ENCODE assay signal across 8 cellular contexts in genomic region chr2:135985018-135985825, GRCh38. TPM values are rescaled to one million over a fixed set of nuclear protein-coding genes. Genes with fewer than 3 reads are reported as not detected.
DNase-seq lines count a peak whose midpoint lies in the region; ATAC-seq, FAIRE-seq and TF ChIP-seq lines count a peak whose summit lies in the region.

Gene DARS1, minus strand, starts transcription at chr2:135985626. Its CDS starts 158 bp downstream, at chr2:135985468.

- H3K79me2 ChIP-seq in H1 (ENCODE audit: control insufficient read depth in 1 of 2, insufficient read depth in 2 of 2, low read length in 2 of 2), result peaks cover 3 to 32% of the 10 kb centered on the region in 2 experiments

- peak within 1 kb of the TSS; percentile 96 for H2AFZ ChIP-seq in H1 (ENCODE audit: low read length)

- peak within 1 kb of the TSS; percentile 97 for H2BK5ac ChIP-seq in H1 (ENCODE audit: low read depth, low read length)

- no peak within 1 kb of the TSS for H3K4ac ChIP-seq in H1 (replicated peaks; ENCODE audit: insufficient read length, low read depth, low read length)

- H3K4me1 ChIP-seq in Caco-2 (0 out of 2 replicates have a peak, but pooled peaks cover 6% of the 10 kb centered on the region), H1 (replicated peaks in 1 of 4; ENCODE audit: control insufficient read depth in 3 of 4, insufficient read depth in 4 of 4, low read length in 3 of 4) (peaks cover 0 to 5% (median 4%) of the 10 kb centered on the region in 4 experiments; a peak in 5 of 7 replicates)

- H3K36me3 ChIP-seq in Caco-2 (ENCODE audit: control insufficient read depth, insufficient read depth, low read length) (peaks cover 3% of the 10 kb centered on the region; the same call in 1 of the 2 replicates), H1 (ENCODE audit: control insufficient read depth in 2 of 4, insufficient read depth in 4 of 4, low read length in 3 of 4) (peaks cover 0 to 16% (median 8%) of the 10 kb centered on the region in 4 experiments; a peak in 5 of 8 replicates)

- peak within 1 kb of the TSS; percentile 90 to 98 (median 92) for H3K9ac ChIP-seq in H1 (replicated peaks in 1 of 4; ENCODE audit: extremely low read depth in 1 of 4, low read depth in 3 of 4, low read length in 3 of 4)

- POLR2A ChIA-PET in Caco-2 (lab: Charles Lee) (interaction anchor here (0.8 to 1.2 kb wide), 4 partner anchors 12 to 1166 kb away, joined by 3 to 5 read pairs (median 4); partner anchors contain the start of gene MCM6), H1 (lab: Charles Lee; ENCODE audit: partially characterized antibody) (interaction anchor here (1.0 to 1.6 kb wide), 9 partner anchors 10 to 110 kb away, joined by 3 to 8 read pairs (median 3); partner anchors contain the start of gene MCM6)

- H2AK5ac ChIP-seq in H1 (ENCODE audit: low read depth, low read length), result no peak within 1 kb of the TSS; the same call in 1 of the 2 replicates

- peak within 1 kb of the TSS; percentile 65; the same call in 1 of the 2 replicates for H2BK12ac ChIP-seq in H1 (ENCODE audit: low read depth, low read length)

- TF ChIP-seq POLR2A in H1 (IDR thresholded peaks at IDR 0.05; ENCODE audit: control extremely low read depth in 1 of 2, low read depth in 2 of 2, low read length in 2 of 2), result peak; percentile 89 to 95

- H3K9me3 Mint-ChIP-seq in Caco-2 (ENCODE audit: unreplicated experiment) (no peaks in the 10 kb centered on the region), memory B cell (no peaks in the 10 kb centered on the region)

- peaks cover 5% of the 10 kb centered on the region for H3K23me2 ChIP-seq in H1 (ENCODE audit: low read depth, low read length)

- intact Hi-C loops in Caco-2 (cut with micrococcal nuclease; ENCODE audit: unreplicated experiment), result loop anchor here (5.0 kb wide), 1 partner anchor 132 kb away; the partner anchor contains the start of gene CXCR4

- H3K4me1 Mint-ChIP-seq in Caco-2 (ENCODE audit: low read depth, unreplicated experiment), result no peaks in the 10 kb centered on the region
- peaks cover 24% of the 10 kb centered on the region for H3K4me1 Mint-ChIP-seq in memory B cell

- WGBS in H1 (ENCODE audit: extremely low coverage in 1 of 2, insufficient coverage in 1 of 2, insufficient read length in 1 of 2, insufficient replicate concordance in 2 of 2, low coverage in 1 of 2, low lambda C conversion rate in 2 of 2, missing lambda C conversion rate in 1 of 2), 2 experiments, result 1% methylated on average over 55 of the region's 64 CpGs; no CpG with 5 or more reads in 1 of the 2 experiments

- H3K27me3 Mint-ChIP-seq in Caco-2 (ENCODE audit: insufficient read depth, unreplicated experiment) (no peaks in the 10 kb centered on the region), memory B cell (no peaks in the 10 kb centered on the region)

- H2BK120ac ChIP-seq in H1 (replicated peaks; ENCODE audit: low read depth, low read length), result no peak within 1 kb of the TSS

- no peak for FAIRE-seq in H1 (lab: Jason Lieb, UNC)

- H3K27ac Mint-ChIP-seq in Caco-2 (ENCODE audit: unreplicated experiment), result peak within 1 kb of the TSS; percentile 97
- H3K27ac Mint-ChIP-seq in memory B cell, result peak within 1 kb of the TSS; percentile 94

- H3K27me3 ChIP-seq in Caco-2 (replicated peaks; ENCODE audit: control insufficient read depth, insufficient read depth, low read length), result no peaks in the 10 kb centered on the region
- no peaks in the 10 kb centered on the region for H3K27me3 ChIP-seq in H1 (replicated peaks in 1 of 4; ENCODE audit: control insufficient read depth in 3 of 4, extremely low read depth in 1 of 4, insufficient read depth in 3 of 4, low read length in 3 of 4)

- DNase-seq in Caco-2, result peak; percentile 96
- DNase-seq in HT1080 (ENCODE audit: low read depth), result peak; percentile 87
- peak; percentile 83 to 84 for DNase-seq in NOMO-1 (lab: John Stamatoyannopoulos, UW; ENCODE audit: unreplicated experiment in 2 of 2)
- DNase-seq in activated CD8-positive, alpha-beta memory T cell treated with anti-CD3 and anti-CD28 coated beads for 4 hours (ENCODE audit: low read depth in 2 of 2), result peak; percentile 53 to 65
- DNase-seq in H1 (ENCODE audit: low read depth in 1 of 2, low spot score in 2 of 2), result peak; percentile 86 to 97
- peak; percentile 70 to 80 for DNase-seq in memory B cell (ENCODE audit: low spot score in 2 of 2)
- peak; percentile 61 for DNase-seq in stimulated activated CD8-positive, alpha-beta memory T cell treated with anti-CD3 and anti-CD28 coated beads, Interleukin-12 subunit alpha, Interleukin-12 subunit beta, amount 100 ng/mL, for 1 hour (ENCODE audit: low read depth)

- H4K8ac ChIP-seq in H1 (ENCODE audit: extremely low read depth, insufficient read depth, low read length), result peak within 1 kb of the TSS; percentile 98; the same call in 1 of the 2 replicates

- peak within 1 kb of the TSS; percentile 98 for H3K18ac ChIP-seq in H1 (ENCODE audit: extremely low read depth, low read length)

- peak within 1 kb of the TSS; percentile 97 for H3K27ac ChIP-seq in H1 (ENCODE audit: low read depth, low read length)

- H3K23ac ChIP-seq in H1 (ENCODE audit: insufficient read length), result no peak within 1 kb of the TSS

- H3K79me1 ChIP-seq in H1 (ENCODE audit: low read depth, low read length), result no peaks in the 10 kb centered on the region; the same call in 1 of the 2 replicates

- peak; percentile 77 for ATAC-seq in GM21367 (IDR thresholded peaks at IDR 0.05; ENCODE audit: unreplicated experiment)
- ATAC-seq in memory B cell (ENCODE audit: low read depth), result peak; percentile 83

- H3K9me3 ChIP-seq in Caco-2 (no peaks in the 10 kb centered on the region), H1 (ENCODE audit: insufficient read depth in 2 of 2, low read depth in 1 of 2, low read length in 1 of 2) (no peaks in the 10 kb centered on the region)

- H2BK15ac ChIP-seq in H1 (ENCODE audit: low read length), result peak within 1 kb of the TSS; percentile 89; the same call in 1 of the 2 replicates

- H3K4me3 Mint-ChIP-seq in Caco-2 (ENCODE audit: unreplicated experiment), result peak within 1 kb of the TSS; percentile 97
- H3K4me3 Mint-ChIP-seq in memory B cell, result peak within 1 kb of the TSS; percentile 98

- peaks cover 0 to 2% of the 10 kb centered on the region in 2 experiments for H4K20me1 ChIP-seq in H1 (replicated peaks in 1 of 2; ENCODE audit: control insufficient read depth in 1 of 2, insufficient read depth in 2 of 2, low read length in 2 of 2)

- TSS peak; percentile 58 for BruUV-seq in Caco-2 (replicated peaks; lab: Mats Ljungman, UMichigan)

- CTCF ChIA-PET in Caco-2 (lab: Charles Lee) (no interaction called here), H1 (lab: Charles Lee; ENCODE audit: partially characterized antibody) (interaction anchor here (0.6 to 2.2 kb wide), 5 partner anchors 11 to 424 kb away, joined by 3 to 9 read pairs (median 3); no protein-coding TSS in a partner anchor)

- TF ChIP-seq RAD21 in H1 (IDR thresholded peaks at IDR 0.05 in 1 of 2, conservative IDR thresholded peaks at IDR 0.05 in 1 of 2; ENCODE audit: low read depth in 2 of 2, low read length in 2 of 2), result 0 out of 4 replicates have a peak, but pooled peaks of 1 of the 2 experiments have one; percentile 6

- peak within 1 kb of the TSS; percentile 59 for H3K56ac ChIP-seq in H1 (replicated peaks; ENCODE audit: insufficient read length, low read depth, low read length)

- no peak within 1 kb of the TSS for H3K14ac ChIP-seq in H1 (ENCODE audit: insufficient read length)

- H4K91ac ChIP-seq in H1 (replicated peaks; ENCODE audit: insufficient read length, low read length), result peak within 1 kb of the TSS; percentile 94

- H3K4me2 ChIP-seq in H1 (ENCODE audit: insufficient read depth in 1 of 2, low read depth in 2 of 2, low read length in 2 of 2), result peak within 1 kb of the TSS; percentile 69 to 77

- H3K36me3 Mint-ChIP-seq in Caco-2 (ENCODE audit: insufficient read depth, unreplicated experiment), result peaks cover 40% of the 10 kb centered on the region
- peaks cover 2% of the 10 kb centered on the region for H3K36me3 Mint-ChIP-seq in memory B cell

- peak in 1 of 2 experiments; percentile 59; a peak in 1 of 3 replicates for TF ChIP-seq EP300 in H1 (IDR thresholded peaks at IDR 0.05; ENCODE audit: borderline replicate concordance in 1 of 2, low read depth in 2 of 2, low read length in 2 of 2)

- H2BK20ac ChIP-seq in H1 (ENCODE audit: low read length), result no peak within 1 kb of the TSS

- H4K5ac ChIP-seq in H1 (ENCODE audit: insufficient read length, low read depth, low read length), result peak within 1 kb of the TSS; percentile 81

- no peak for TF ChIP-seq CTCF in Caco-2 (IDR thresholded peaks at IDR 0.05; ENCODE audit: insufficient read depth in 1 of 2, low read depth in 1 of 2, low read length in 1 of 2, severe bottlenecking in 1 of 2, unreplicated experiment in 1 of 2)
- no peak for TF ChIP-seq CTCF in H1 (IDR thresholded peaks at IDR 0.05; ENCODE audit: control extremely low read depth in 1 of 3, insufficient read depth in 1 of 3, low read depth in 1 of 3, low read length in 3 of 3)

- H3K4me3 ChIP-seq in Caco-2 (ENCODE audit: low read depth, low read length) (peak within 1 kb of the TSS; percentile 84), H1 (ENCODE audit: extremely low read depth in 1 of 4, insufficient read depth in 2 of 4, low read depth in 3 of 4, low read length in 4 of 4) (peak within 1 kb of the TSS; percentile 84 to 96 (median 91))

TF ChIP-seq in H1, 55 proteins besides CTCF, POLR2A, EP300 and RAD21 (continues in another document):
- no peak for TF ChIP-seq EGR1 (IDR thresholded peaks at IDR 0.05; ENCODE audit: borderline replicate concordance, low read depth, low read length)
- TF ChIP-seq TEAD4 (IDR thresholded peaks at IDR 0.05; ENCODE audit: low read depth, low read length), result peak; percentile 64
- no peak for TF ChIP-seq RXRA (IDR thresholded peaks at IDR 0.05; ENCODE audit: insufficient read depth, low read depth, low read length)
- no peak for TF ChIP-seq POU5F1 (IDR thresholded peaks at IDR 0.05; ENCODE audit: low read depth, low read length)
- peak; percentile 56 to 60; a peak in 1 of 4 replicates for TF ChIP-seq HDAC2 (IDR thresholded peaks at IDR 0.05; ENCODE audit: borderline replicate concordance in 1 of 2, low read depth in 2 of 2, low read length in 2 of 2)
- TF ChIP-seq RNF2 (IDR thresholded peaks at IDR 0.05; ENCODE audit: borderline replicate concordance, low read depth, low read length, missing control alignments, poor library complexity, severe bottlenecking), result no peak

RNA-seq across cellular contexts. Expression of gene DARS1, which starts in this region (rescaled TPM):
- total RNA-seq in Caco-2 (2022), result 90.9 and 94.9 TPM in 2 replicates
- total RNA-seq in HT1080 (2014; rRNA removed; shearing (Covaris generic)), result 66.5 and 71.2 TPM in 2 replicates
- polyA plus RNA-seq in HT1080 (2015; cell fraction: cytosol; rRNA removed), result 117 and 137 TPM in 2 replicates
- polyA plus RNA-seq in HT1080 (2015; cell fraction: nucleus; rRNA removed), result 155 and 161 TPM in 2 replicates
- 85.9 and 86.5 TPM in 2 replicates for total RNA-seq in H1 (2021; fragmentation: NEBNext Ultra II Directional; extraction: Animal tissue kit (Norgen Biotek cat#: 25700))
- 31.7 and 61.7 TPM in 2 replicates for polyA plus RNA-seq in H1 (2011; rRNA removed)
- polyA plus RNA-seq in H1 (2011; cell fraction: cytosol; rRNA removed), result 87.1 TPM
- 13.3 TPM for polyA plus RNA-seq in H1 (2011; cell fraction: nucleus; rRNA removed)
- polyA plus RNA-seq in H1 (2012, experiment 1 of 2), result 79.5 to 95.7 TPM (median 86.4 TPM) in 4 replicates
- polyA plus RNA-seq in H1 (2012, experiment 2 of 2), result 9.9 TPM
- polyA plus RNA-seq in H1 (2013, experiment 1 of 2), result 107 TPM
- polyA plus RNA-seq in H1 (2013, experiment 2 of 2), result 98.6 TPM
- polyA minus RNA-seq in H1 (2011; rRNA and poly(A)+ RNA removed), result 48.9 and 59.0 TPM in 2 replicates
- 57.3 TPM for polyA minus RNA-seq in H1 (2011; cell fraction: cytosol; rRNA and poly(A)+ RNA removed)
- polyA minus RNA-seq in H1 (2011; cell fraction: nucleus; rRNA and poly(A)+ RNA removed), result 35.7 TPM

Comparison
In these comparisons a context has a peak if more than half of its experiments do, and no peak if none do; other contexts are left out.
1. Peak in every context shown above with its lines: DNase-seq, ATAC-seq, H3K4me3 ChIP-seq and H3K27ac ChIP-seq.